Comparison of ENCODE assay signal across 8 cellular contexts in the genomic region with DNA sequence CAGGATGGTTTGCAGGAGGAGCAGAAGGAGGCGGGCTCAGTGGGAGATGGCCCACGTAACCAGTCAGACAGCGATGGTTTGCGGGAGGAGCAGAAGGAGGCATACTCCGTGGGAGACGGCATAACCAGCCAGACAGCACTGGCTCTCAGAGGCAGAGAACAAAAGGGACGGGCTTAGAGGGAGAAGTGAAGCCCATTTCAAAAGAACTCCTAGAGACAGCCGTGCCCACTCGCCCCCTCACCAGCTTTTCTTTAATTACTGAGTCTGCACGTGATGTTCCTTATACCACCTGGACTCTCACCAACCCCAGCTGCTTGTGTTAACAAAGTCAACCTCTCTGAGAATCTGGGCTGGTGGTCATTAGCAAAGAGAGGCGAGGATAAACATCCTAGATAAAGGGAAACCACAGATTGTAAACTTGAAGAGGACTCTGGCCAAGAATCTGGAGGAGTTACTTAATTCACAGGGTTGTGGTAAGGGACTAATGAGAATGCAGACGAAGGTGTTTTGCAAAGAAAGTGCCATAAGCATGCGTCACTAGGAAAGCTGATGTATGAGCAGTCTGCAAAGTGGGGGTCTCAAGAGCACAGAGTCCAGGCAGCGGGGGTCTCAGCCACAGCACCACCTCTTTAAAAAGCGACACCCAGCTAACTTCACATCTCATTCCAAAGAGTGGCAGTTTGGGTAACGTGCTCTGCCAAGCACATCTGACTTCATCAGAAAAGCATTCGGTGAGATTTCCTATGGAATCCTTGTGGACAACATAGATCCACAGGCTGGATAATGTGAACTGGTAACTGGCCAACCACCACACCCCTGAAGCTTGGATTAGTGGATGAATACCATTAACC. TPM values are rescaled to one million over a fixed set of nuclear protein-coding genes. Genes with fewer than 3 reads are reported as not detected.
DNase-seq lines count a peak whose midpoint lies in the region; ATAC-seq, FAIRE-seq and TF ChIP-seq lines count a peak whose summit lies in the region.

No MANE protein-coding gene starts in this region.

- no peak overlapping the region for H3K4me3 ChIP-seq in prostate gland
- no peak overlapping the region for H3K4me3 ChIP-seq in CD8-positive, alpha-beta T cell (ENCODE audit: low read depth, low read length)

- no peaks in the 10 kb centered on the region for H3K4me1 Mint-ChIP-seq in CD8-positive, alpha-beta T cell (ENCODE audit: low read depth)

- WGBS in prostate gland: 16% methylated on average over 17 of the region's 17 CpGs

- peak overlapping the region; percentile 77 to 79 for H3K27ac ChIP-seq in prostate gland
- H3K27ac ChIP-seq in CD8-positive, alpha-beta T cell (ENCODE audit: low read depth, low read length): no peak overlapping the region

- H3K4me1 ChIP-seq in prostate gland (replicated peaks): peaks cover 10% of the 10 kb centered on the region
- no peaks in the 10 kb centered on the region for H3K4me1 ChIP-seq in CD8-positive, alpha-beta T cell (ENCODE audit: insufficient read depth, low read length)

- peak; percentile 21 for TF ChIP-seq POLR2A in prostate gland (IDR thresholded peaks at IDR 0.05)

- DNase-seq in GM03348 (ENCODE audit: low spot score) (peak; percentile 90), NCI-H524 treated with DMSO at 0.1 percent for 48 hours (lab: John Stamatoyannopoulos, UW) (peak; percentile 77), prostate gland (ENCODE audit: low spot score) (peak; percentile 83), D721Med (ENCODE audit: insufficient read length, low spot score) (no peak), NCI-H774 (lab: John Stamatoyannopoulos, UW) (no peak)
- DNase-seq in activated CD4-positive, CD25-positive, alpha-beta regulatory T cell (lab: John Stamatoyannopoulos, UW): no peak
- no peak for DNase-seq in CD8-positive, alpha-beta T cell

- CTCF ChIA-PET in CD8-positive, alpha-beta T cell (lab: Charles Lee): interaction anchor here (0.6 to 0.7 kb wide), 2 partner anchors 8 to 128 kb away, joined by 4 to 5 read pairs; no protein-coding TSS in a partner anchor

- TF ChIP-seq CTCF in prostate gland (IDR thresholded peaks at IDR 0.05): no peak
- no peak for TF ChIP-seq CTCF in D721Med (IDR thresholded peaks at IDR 0.05; ENCODE audit: insufficient read depth, missing control alignments)
- no peak for TF ChIP-seq CTCF in CD8-positive, alpha-beta T cell (IDR thresholded peaks at IDR 0.05)

- peaks cover 19% of the 10 kb centered on the region for H3K27me3 Mint-ChIP-seq in CD8-positive, alpha-beta T cell (ENCODE audit: low read depth)

- intact Hi-C loops in prostate gland (cut with DNase I): no loop called here
- intact Hi-C loops in CD8-positive, alpha-beta T cell (cut with DNase I, micrococcal nuclease): no loop called here

- H3K9me3 Mint-ChIP-seq in CD8-positive, alpha-beta T cell: no peaks in the 10 kb centered on the region

- no peak overlapping the region for H3K4me3 Mint-ChIP-seq in CD8-positive, alpha-beta T cell

- POLR2A ChIA-PET in CD8-positive, alpha-beta T cell (lab: Charles Lee): no interaction called here

- no peaks in the 10 kb centered on the region for H3K36me3 Mint-ChIP-seq in CD8-positive, alpha-beta T cell

- no peak overlapping the region for H3K27ac Mint-ChIP-seq in CD8-positive, alpha-beta T cell

- H3K36me3 ChIP-seq in prostate gland: no peaks in the 10 kb centered on the region
- H3K36me3 ChIP-seq in CD8-positive, alpha-beta T cell (ENCODE audit: insufficient read depth, low read length): no peaks in the 10 kb centered on the region

- FAIRE-seq in D721Med (lab: Jason Lieb, UNC): no peak

- H3K27me3 ChIP-seq in prostate gland (replicated peaks; ENCODE audit: insufficient read depth): no peaks in the 10 kb centered on the region
- H3K27me3 ChIP-seq in CD8-positive, alpha-beta T cell (ENCODE audit: insufficient read depth, low read length): no peaks in the 10 kb centered on the region

- H3K9me3 ChIP-seq in prostate gland: no peaks in the 10 kb centered on the region
- no peaks in the 10 kb centered on the region for H3K9me3 ChIP-seq in CD8-positive, alpha-beta T cell (ENCODE audit: low read length)

- peak; percentile 79 for ATAC-seq in esophagus mucosa
- ATAC-seq in CD8-positive, alpha-beta T cell: no peak

RNA-seq across cellular contexts. Expression of a gene that starts 51.7 kb away (rescaled TPM):
- total RNA-seq in esophagus mucosa: 30.8 TPM
- total RNA-seq in prostate gland: 10 to 100 TPM; 56.2 to 56.7 TPM
- total RNA-seq in CD8-positive, alpha-beta T cell: under 1 TPM; 0.17 to 0.95 TPM

Comparison
In these comparisons a context has a peak if more than half of its experiments do, and no peak if none do; other contexts are left out.
1. DNase-seq: peak in GM03348 (single experiment), NCI-H524 treated with DMSO at 0.1 percent for 48 hours (single experiment) and prostate gland (single experiment); none in activated CD4-positive, CD25-positive, alpha-beta regulatory T cell (0 of 4), D721Med (single experiment), NCI-H774 (single experiment) and CD8-positive, alpha-beta T cell (0 of 7).
2. RNA of a gene that starts 51.7 kb away (total RNA-seq): 56.2 to 56.7 TPM in prostate gland and 30.8 TPM in esophagus mucosa (single experiment); 0.17 to 0.95 TPM in CD8-positive, alpha-beta T cell; every median in the first group is over 10 times any median in the second.